In genomic region chr22:45964926-45965564, GRCh38 we compare ENCODE assay signal across 2 cellular contexts.
TF ChIP-seq lines count a peak whose summit lies in the region.

No MANE protein-coding gene starts in this region.

TF ChIP-seq in HEK293, 187 proteins besides CTCF, POLR2A, EP300 and RAD21:
- peak; percentile 6; the same call in 1 of the 2 replicates for TF ChIP-seq SP2 (tag by site-specific recombination; IDR thresholded peaks at IDR 0.05)
- TF ChIP-seq ZFHX2 (tag by site-specific recombination; conservative IDR thresholded peaks at IDR 0.05) = peak; percentile 78
- no peak for TF ChIP-seq ZIC2 (tag by site-specific recombination; IDR thresholded peaks at IDR 0.05)
- peak; percentile 92 for TF ChIP-seq EGR2 (tag by site-specific recombination; IDR thresholded peaks at IDR 0.05; ENCODE audit: low read depth)
TF ChIP-seq in HEK293: peak in this region for 3.

TF ChIP-seq in H1, 55 proteins besides CTCF, POLR2A, EP300 and RAD21:
- TF ChIP-seq CHD2 (IDR thresholded peaks at IDR 0.05; ENCODE audit: low read length) (no peak), TAF1 (IDR thresholded peaks at IDR 0.05; ENCODE audit: low read depth, low read length) (no peak), TAF7 (optimal IDR thresholded peaks at IDR 0.05; ENCODE audit: borderline replicate concordance, low read depth, low read length) (no peak), ATF2 (IDR thresholded peaks at IDR 0.05; ENCODE audit: low read length) (no peak), GTF2F1 (IDR thresholded peaks at IDR 0.05; ENCODE audit: borderline replicate concordance, low read depth, low read length) (no peak), FOSL1 (IDR thresholded peaks at IDR 0.05; ENCODE audit: insufficient read depth, low read depth, low read length) (no peak), SIN3A (conservative IDR thresholded peaks at IDR 0.05 in 1 of 2, IDR thresholded peaks at IDR 0.05 in 1 of 2; ENCODE audit: low read depth in 1 of 2, low read length in 2 of 2) (no peak), CHD1 (IDR thresholded peaks at IDR 0.05; ENCODE audit: low read depth, low read length) (no peak), SIX5 (IDR thresholded peaks at IDR 0.05; ENCODE audit: low read depth, low read length) (no peak), BCL11A (IDR thresholded peaks at IDR 0.05; ENCODE audit: low read depth in 2 of 2, low read length in 2 of 2) (no peak), KDM5A (IDR thresholded peaks at IDR 0.05; ENCODE audit: low read length) (no peak), CTBP2 (IDR thresholded peaks at IDR 0.05; ENCODE audit: borderline replicate concordance, insufficient read depth, insufficient read length, low read length) (no peak), MAFK (IDR thresholded peaks at IDR 0.05; ENCODE audit: low read depth, low read length) (no peak), RNF2 (IDR thresholded peaks at IDR 0.05; ENCODE audit: borderline replicate concordance, low read depth, low read length, missing control alignments, poor library complexity, severe bottlenecking) (no peak), HDAC6 (IDR thresholded peaks at IDR 0.05; ENCODE audit: low read depth, low read length) (no peak), RXRA (IDR thresholded peaks at IDR 0.05; ENCODE audit: insufficient read depth, low read depth, low read length) (no peak), BRCA1 (IDR thresholded peaks at IDR 0.05; ENCODE audit: low read depth, low read length) (no peak), JUN (IDR thresholded peaks at IDR 0.05; ENCODE audit: low read depth, low read length) (no peak), RFX5 (IDR thresholded peaks at IDR 0.05; ENCODE audit: borderline replicate concordance, low read depth, low read length) (no peak), TBP (IDR thresholded peaks at IDR 0.05; ENCODE audit: low read depth, low read length) (no peak)
